Comparison of ENCODE assay signal across 9 cellular contexts in the genomic region with DNA sequence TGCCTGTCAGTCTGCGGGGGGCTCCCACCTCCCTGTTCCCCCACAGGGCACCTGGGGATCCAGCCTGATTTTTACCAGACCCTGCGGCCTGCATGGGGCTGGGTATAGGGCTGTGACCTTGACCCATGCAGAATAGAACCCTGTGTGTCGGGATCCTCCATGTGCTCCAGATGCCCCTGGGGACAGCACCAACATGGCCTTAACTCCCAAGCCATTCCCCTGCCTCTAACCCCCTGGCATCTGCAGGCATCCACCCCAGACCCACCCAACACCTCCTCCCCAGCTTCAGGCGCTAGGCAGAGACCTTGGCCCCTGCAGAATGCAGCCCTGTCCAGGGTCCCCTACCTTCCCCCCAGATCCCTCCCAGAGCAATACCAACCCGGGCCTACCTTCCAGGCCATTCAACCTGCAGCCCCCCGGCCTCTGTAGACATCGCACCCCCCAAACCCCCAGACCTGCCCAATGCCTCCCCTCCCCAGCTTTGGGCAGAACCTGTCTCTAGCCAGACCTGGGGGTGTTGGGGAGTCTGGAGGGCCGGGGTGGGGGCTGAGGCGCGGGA. TPM values are rescaled to one million over a fixed set of nuclear protein-coding genes. Genes with fewer than 3 reads are reported as not detected.
A peak's percentile ranks its signal among the peaks of the same experiment; 100 is the strongest.
DNase-seq lines count a peak whose midpoint lies in the region; ATAC-seq and TF ChIP-seq lines count a peak whose summit lies in the region.
"Had no signal": no experiment of that assay in that cellular context is flagged by ENCODE, and none has a peak within 500 bp of the region (broad histone marks: within the 10 kb centered on the region; RNA-seq: fewer than 3 reads in every experiment).

No MANE protein-coding gene starts in this region.

- H3K36me3 ChIP-seq in HEK293 (ENCODE audit: control insufficient read depth in 2 of 2, insufficient read depth in 1 of 2, low read length in 2 of 2) (no peaks in the 10 kb centered on the region), liver (ENCODE audit: control insufficient read depth in 4 of 4, insufficient read depth in 3 of 4, low read depth in 1 of 4, low read length in 3 of 4) (no peaks in the 10 kb centered on the region)

- no peaks in the 10 kb centered on the region for H3K4me1 Mint-ChIP-seq in T-helper 2 cell treated with Interferon-gamma antibody and Interleukin-4, amounts not matched to agents 5 μg/mL and 100 μg/mL, for 36 hours (ENCODE audit: low read depth)

- no peaks in the 10 kb centered on the region for H3K4me1 ChIP-seq in HEK293 (ENCODE audit: control insufficient read depth, insufficient read depth, low read length)
- H3K4me1 ChIP-seq in liver (ENCODE audit: control insufficient read depth in 4 of 4, insufficient read depth in 4 of 4, low read length in 3 of 4) = peaks cover 2 to 30% (median 14%) of the 10 kb centered on the region in 4 donors

- H3K9me3 ChIP-seq in HEK293 (ENCODE audit: control insufficient read depth, insufficient read depth, low read depth, low read length) = no peaks in the 10 kb centered on the region
- H3K9me3 ChIP-seq in liver (ENCODE audit: control insufficient read depth in 4 of 4, low read length in 3 of 4) = no peaks in the 10 kb centered on the region

- no peaks in the 10 kb centered on the region for H3K9me3 Mint-ChIP-seq in T-helper 2 cell treated with Interferon-gamma antibody and Interleukin-4, amounts not matched to agents 5 μg/mL and 100 μg/mL, for 36 hours
- H3K9me3 Mint-ChIP-seq: activated CD4-positive, alpha-beta T cell treated with anti-CD3 and anti-CD28 coated beads, Interleukin-2, amount 10 ng/mL, durations not matched to agents 24 days and 14 days had no signal

- no peak overlapping the region for H3K4me3 ChIP-seq in HEK293 (ENCODE audit: low read depth, low read length)
- no peak overlapping the region for H3K4me3 ChIP-seq in liver (ENCODE audit: low read depth in 1 of 3, low read length in 3 of 3)

- no peak for DNase-seq in stimulated activated naive CD8-positive, alpha-beta T cell treated with anti-CD3 and anti-CD28 coated beads, Interleukin-15, Interleukin-2, amounts not matched to agents 100 U/mL and 50 U/mL, for 24 hours
- DNase-seq in NCI-H2107 (lab: John Stamatoyannopoulos, UW) (no peak), GM20000 (ENCODE audit: low spot score) (no peak), SIG-M5 treated with dmso at 0.1 percent for 504 hours (lab: John Stamatoyannopoulos, UW; ENCODE audit: unreplicated experiment) (no peak)
- no peak for DNase-seq in T-helper 2 cell treated with Interferon-gamma antibody and Interleukin-4, amounts not matched to agents 5 μg/mL and 100 μg/mL, for 36 hours (ENCODE audit: low spot score)

- H3K27ac ChIP-seq in HEK293 (ENCODE audit: extremely low read depth, low read depth, low read length) (no peak overlapping the region), adipose tissue (ENCODE audit: low read depth, low read length) (peak overlapping the region; percentile 19), liver (ENCODE audit: low read depth in 1 of 2, low read length in 2 of 2) (peak overlapping the region; percentile 40 to 47)

- H3K27ac Mint-ChIP-seq in T-helper 2 cell treated with Interferon-gamma antibody and Interleukin-4, amounts not matched to agents 5 μg/mL and 100 μg/mL, for 36 hours = no peak overlapping the region
- H3K27ac Mint-ChIP-seq: activated CD4-positive, alpha-beta T cell treated with anti-CD3 and anti-CD28 coated beads, Interleukin-2, amount 10 ng/mL, durations not matched to agents 24 days and 14 days had no signal

- H3K4me3 Mint-ChIP-seq in T-helper 2 cell treated with Interferon-gamma antibody and Interleukin-4, amounts not matched to agents 5 μg/mL and 100 μg/mL, for 36 hours = no peak overlapping the region
- H3K4me3 Mint-ChIP-seq: activated CD4-positive, alpha-beta T cell treated with anti-CD3 and anti-CD28 coated beads, Interleukin-2, amount 10 ng/mL, durations not matched to agents 24 days and 14 days had no signal

- peaks cover 48% of the 10 kb centered on the region for H3K27me3 Mint-ChIP-seq in T-helper 2 cell treated with Interferon-gamma antibody and Interleukin-4, amounts not matched to agents 5 μg/mL and 100 μg/mL, for 36 hours (ENCODE audit: low read depth)

- H3K36me3 Mint-ChIP-seq in T-helper 2 cell treated with Interferon-gamma antibody and Interleukin-4, amounts not matched to agents 5 μg/mL and 100 μg/mL, for 36 hours (ENCODE audit: low read depth) = no peaks in the 10 kb centered on the region

- TF ChIP-seq RAD21 in liver (IDR thresholded peaks at IDR 0.05) = no peak

- peak; percentile 10 for ATAC-seq in stimulated activated naive CD8-positive, alpha-beta T cell treated with anti-CD3 and anti-CD28 coated beads, Interleukin-15, Interleukin-2, amounts not matched to agents 100 U/mL and 50 U/mL, for 24 hours

- H3K9ac ChIP-seq in liver (ENCODE audit: low read depth in 1 of 2, low read length in 2 of 2) = no peak overlapping the region

- no peaks in the 10 kb centered on the region for H3K27me3 ChIP-seq in liver (ENCODE audit: control insufficient read depth in 4 of 4, insufficient read depth in 4 of 4, low read length in 3 of 4)

- POLR2A ChIA-PET in HEK293 (lab: Yijun Ruan, JAX) = no interaction called here

- CTCF ChIA-PET in HEK293 (lab: Yijun Ruan, JAX) = interaction anchor here (0.6 to 3.0 kb wide), 44 partner anchors 9 to 421 kb away, joined by 3 to 24 read pairs (median 5); no protein-coding TSS in a partner anchor

- TF ChIP-seq CTCF in HEK293 (tag by site-specific recombination; IDR thresholded peaks at IDR 0.05) = no peak
- no peak for TF ChIP-seq CTCF in liver (IDR thresholded peaks at IDR 0.05; ENCODE audit: low read depth, low read length, missing input control)
- TF ChIP-seq CTCF in GM20000 (IDR thresholded peaks at IDR 0.05; ENCODE audit: extremely low read depth, missing control alignments) = no peak

- 26 to 32% (median 27%) methylated on average over 7 to 10 of the region's 10 CpGs for WGBS in adipose tissue, 3 donors
- WGBS in liver = 50% methylated on average over 10 of the region's 10 CpGs

TF ChIP-seq in HEK293, 187 proteins besides CTCF, POLR2A, EP300 and RAD21:
- peak; percentile 31; the same call in 1 of the 2 replicates for TF ChIP-seq GLIS1 (tag by site-specific recombination; IDR thresholded peaks at IDR 0.05)
- TF ChIP-seq SCRT1 (tag by site-specific recombination; IDR thresholded peaks at IDR 0.05; ENCODE audit: borderline replicate concordance) = no peak
TF ChIP-seq in HEK293: peak in this region for 1.

TF ChIP-seq in liver, 16 proteins besides CTCF, POLR2A, EP300 and RAD21 (continues in another document):
- no peak for TF ChIP-seq HNF4A (conservative IDR thresholded peaks at IDR 0.05)
- TF ChIP-seq SP1 (IDR thresholded peaks at IDR 0.05) = no peak
- TF ChIP-seq, protein P1, sequence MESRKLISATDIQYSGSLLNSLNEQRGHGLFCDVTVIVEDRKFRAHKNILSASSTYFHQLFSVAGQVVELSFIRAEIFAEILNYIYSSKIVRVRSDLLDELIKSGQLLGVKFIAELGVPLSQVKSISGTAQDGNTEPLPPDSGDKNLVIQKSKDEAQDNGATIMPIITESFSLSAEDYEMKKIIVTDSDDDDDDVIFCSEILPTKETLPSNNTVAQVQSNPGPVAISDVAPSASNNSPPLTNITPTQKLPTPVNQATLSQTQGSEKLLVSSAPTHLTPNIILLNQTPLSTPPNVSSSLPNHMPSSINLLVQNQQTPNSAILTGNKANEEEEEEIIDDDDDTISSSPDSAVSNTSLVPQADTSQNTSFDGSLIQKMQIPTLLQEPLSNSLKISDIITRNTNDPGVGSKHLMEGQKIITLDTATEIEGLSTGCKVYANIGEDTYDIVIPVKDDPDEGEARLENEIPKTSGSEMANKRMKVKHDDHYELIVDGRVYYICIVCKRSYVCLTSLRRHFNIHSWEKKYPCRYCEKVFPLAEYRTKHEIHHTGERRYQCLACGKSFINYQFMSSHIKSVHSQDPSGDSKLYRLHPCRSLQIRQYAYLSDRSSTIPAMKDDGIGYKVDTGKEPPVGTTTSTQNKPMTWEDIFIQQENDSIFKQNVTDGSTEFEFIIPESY (IDR thresholded peaks at IDR 0.05) = no peak
- no peak for TF ChIP-seq HNF4G (IDR thresholded peaks at IDR 0.05)
- TF ChIP-seq EGR1 (IDR thresholded peaks at IDR 0.05; ENCODE audit: low read depth in 2 of 2) = no peak
- TF ChIP-seq, protein P2, sequence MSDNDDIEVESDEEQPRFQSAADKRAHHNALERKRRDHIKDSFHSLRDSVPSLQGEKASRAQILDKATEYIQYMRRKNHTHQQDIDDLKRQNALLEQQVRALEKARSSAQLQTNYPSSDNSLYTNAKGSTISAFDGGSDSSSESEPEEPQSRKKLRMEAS (IDR thresholded peaks at IDR 0.05) = no peak
- TF ChIP-seq, protein P3, sequence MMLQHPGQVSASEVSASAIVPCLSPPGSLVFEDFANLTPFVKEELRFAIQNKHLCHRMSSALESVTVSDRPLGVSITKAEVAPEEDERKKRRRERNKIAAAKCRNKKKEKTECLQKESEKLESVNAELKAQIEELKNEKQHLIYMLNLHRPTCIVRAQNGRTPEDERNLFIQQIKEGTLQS (IDR thresholded peaks at IDR 0.05) = no peak
- TF ChIP-seq FOXA1 (IDR thresholded peaks at IDR 0.05) = no peak
- TF ChIP-seq GABPA (IDR thresholded peaks at IDR 0.05 in 1 of 2, conservative IDR thresholded peaks at IDR 0.05 in 1 of 2) = no peak

RNA-seq across cellular contexts. Expression of a gene that starts 0.8 kb away (rescaled TPM):
- polyA plus RNA-seq in adipose tissue = 100 to 1,000 TPM in 2 of 3 donors, 10 to 100 TPM in 1; 49.6 to 142 (median 126) TPM
- 10 to 100 TPM in 1 of 2 donors, 1 to 10 TPM in 1; 8.7 to 16.3 TPM for total RNA-seq in liver
- polyA plus RNA-seq in liver = 10 to 100 TPM in 1 of 2 donors, 1 to 10 TPM in 1; 2.7 to 10.6 TPM
- total RNA-seq: activated CD4-positive, alpha-beta T cell treated with anti-CD3 and anti-CD28 coated beads, Interleukin-2, amount 10 ng/mL, durations not matched to agents 24 days and 14 days had no signal

RNA-seq across cellular contexts. Expression of a gene that starts 56.4 kb away (rescaled TPM):
- polyA plus RNA-seq in adipose tissue (10 to 100 TPM in 1 of 3 donors, 1 to 10 TPM in 2; 4.5 to 13.2 (median 6.2) TPM), liver (1 to 10 TPM in 1 of 2 donors, under 1 TPM in 1; 0.63 to 3.3 TPM)
- total RNA-seq in liver = 1 to 10 TPM; 3.6 to 4.1 TPM

Comparison
In these comparisons a context has a peak if more than half of its experiments do, and no peak if none do; other contexts are left out.
1. RNA of a gene that starts 0.8 kb away (polyA plus RNA-seq): 49.6 to 142 TPM in adipose tissue; 2.7 to 10.6 TPM in liver; every median in the first group is over 4 times any median in the second.